ENCODE assay signal across 1 cellular context in genomic region chr22:20031732-20032406, GRCh38.
TF ChIP-seq lines count a peak whose summit lies in the region.

No MANE protein-coding gene starts in this region.

TF ChIP-seq in H1, 55 proteins besides CTCF, POLR2A, EP300 and RAD21 (continued from another document):
- no peak for TF ChIP-seq RFX5 (IDR thresholded peaks at IDR 0.05; ENCODE audit: borderline replicate concordance, low read depth, low read length)
- no peak for TF ChIP-seq RBBP5 (IDR thresholded peaks at IDR 0.05; ENCODE audit: borderline replicate concordance, low read depth, low read length)
- no peak for TF ChIP-seq CHD2 (IDR thresholded peaks at IDR 0.05; ENCODE audit: low read length)
- TF ChIP-seq EGR1 (IDR thresholded peaks at IDR 0.05; ENCODE audit: borderline replicate concordance, low read depth, low read length), result no peak
- no peak for TF ChIP-seq SIN3A (conservative IDR thresholded peaks at IDR 0.05 in 1 of 2, IDR thresholded peaks at IDR 0.05 in 1 of 2; ENCODE audit: low read depth in 1 of 2, low read length in 2 of 2)
- no peak for TF ChIP-seq TBP (IDR thresholded peaks at IDR 0.05; ENCODE audit: low read depth, low read length)
- no peak for TF ChIP-seq JUN (IDR thresholded peaks at IDR 0.05; ENCODE audit: low read depth, low read length)
- TF ChIP-seq TCF12 (IDR thresholded peaks at IDR 0.05; ENCODE audit: low read depth, low read length), result no peak
- TF ChIP-seq MAX (IDR thresholded peaks at IDR 0.05), result no peak
- no peak for TF ChIP-seq MAFK (IDR thresholded peaks at IDR 0.05; ENCODE audit: low read depth, low read length)
- TF ChIP-seq CTBP2 (IDR thresholded peaks at IDR 0.05; ENCODE audit: borderline replicate concordance, insufficient read depth, insufficient read length, low read length), result no peak
- TF ChIP-seq HDAC2 (IDR thresholded peaks at IDR 0.05; ENCODE audit: borderline replicate concordance in 1 of 2, low read depth in 2 of 2, low read length in 2 of 2), result no peak
- TF ChIP-seq POLR2AphosphoS5 (IDR thresholded peaks at IDR 0.05; ENCODE audit: low read depth, low read length), result no peak
TF ChIP-seq in H1: peak in this region for 0.
